Comparison of ENCODE assay signal across 7 cellular contexts in genomic region chr2:197286805-197287595, GRCh38. TPM values are rescaled to one million over a fixed set of nuclear protein-coding genes. Genes with fewer than 3 reads are reported as not detected.
DNase-seq lines count a peak whose midpoint lies in the region; ATAC-seq and TF ChIP-seq lines count a peak whose summit lies in the region.

No MANE protein-coding gene starts in this region.

- H3K27me3 ChIP-seq in stomach = no peaks in the 10 kb centered on the region

- WGBS in stomach, 5 donors = 49 to 58% (median 52%) methylated on average over 8 of the region's 8 CpGs

- H3K9me3 Mint-ChIP-seq in activated naive CD8-positive, alpha-beta T cell treated with anti-CD3 and anti-CD28 coated beads for 36 hours = peaks cover 19% of the 10 kb centered on the region

- H3K36me3 Mint-ChIP-seq in activated naive CD8-positive, alpha-beta T cell treated with anti-CD3 and anti-CD28 coated beads for 36 hours = peaks cover 60% of the 10 kb centered on the region

- no peaks in the 10 kb centered on the region for H3K36me3 ChIP-seq in stomach

- DNase-seq in M059J (ENCODE audit: low read depth) (peak; percentile 85), left cardiac atrium (peak; percentile 57), stomach (peak; percentile 59), HuH-7.5 (ENCODE audit: low spot score) (no peak)
- peak; percentile 42 for DNase-seq in activated naive CD8-positive, alpha-beta T cell treated with anti-CD3 and anti-CD28 coated beads for 36 hours

- H3K27ac ChIP-seq in stomach = peak overlapping the region in 4 of 5 donors; percentile 34 to 56 (median 48)

- ATAC-seq in GM18498 (IDR thresholded peaks at IDR 0.05; ENCODE audit: unreplicated experiment) (peak; percentile 97), GM21786 (IDR thresholded peaks at IDR 0.05; ENCODE audit: unreplicated experiment) (peak; percentile 94), left cardiac atrium (peak; percentile 88 to 98)

- peaks cover 73% of the 10 kb centered on the region for H3K4me1 Mint-ChIP-seq in activated naive CD8-positive, alpha-beta T cell treated with anti-CD3 and anti-CD28 coated beads for 36 hours

- H3K4me1 ChIP-seq in stomach = peaks cover 0 to 13% (median 6%) of the 10 kb centered on the region in 4 donors

- no peak overlapping the region for H3K4me3 ChIP-seq in stomach

- no peak for TF ChIP-seq EP300 in stomach (IDR thresholded peaks at IDR 0.05)

- H3K4me3 Mint-ChIP-seq in activated naive CD8-positive, alpha-beta T cell treated with anti-CD3 and anti-CD28 coated beads for 36 hours = peak overlapping the region; percentile 74

- H3K27ac Mint-ChIP-seq in activated naive CD8-positive, alpha-beta T cell treated with anti-CD3 and anti-CD28 coated beads for 36 hours = peak overlapping the region; percentile 96

- TF ChIP-seq CTCF in stomach (IDR thresholded peaks at IDR 0.05) = no peak

- intact Hi-C loops in left cardiac atrium (cut with DNase I) (no loop called here), stomach (cut with DNase I; ENCODE audit: low total_unique reads) (no loop called here)

- H3K27me3 Mint-ChIP-seq in activated naive CD8-positive, alpha-beta T cell treated with anti-CD3 and anti-CD28 coated beads for 36 hours = no peaks in the 10 kb centered on the region

- TF ChIP-seq POLR2A in stomach (IDR thresholded peaks at IDR 0.05) = no peak

- H3K9me3 ChIP-seq in stomach = no peaks in the 10 kb centered on the region

RNA-seq across cellular contexts. Expression of gene ANKRD44, which starts 23.6 kb away (rescaled TPM):
- total RNA-seq in M059J (2014; rRNA removed; shearing (Covaris generic)) = 6.0 and 10.3 TPM in 2 replicates
- 100 to 1,000 TPM; 118 to 121 TPM for total RNA-seq in activated naive CD8-positive, alpha-beta T cell treated with anti-CD3 and anti-CD28 coated beads for 36 hours
- total RNA-seq in left cardiac atrium (10 to 100 TPM; 10.2 to 16.8 TPM), stomach (10 to 100 TPM in 4 of 5 donors, 1 to 10 TPM in 1; 1.2 to 58.4 (median 24.6) TPM)
- polyA plus RNA-seq in stomach = 1 to 10 TPM; 1.2 to 2.3 (median 1.8) TPM
